In the genomic region with DNA sequence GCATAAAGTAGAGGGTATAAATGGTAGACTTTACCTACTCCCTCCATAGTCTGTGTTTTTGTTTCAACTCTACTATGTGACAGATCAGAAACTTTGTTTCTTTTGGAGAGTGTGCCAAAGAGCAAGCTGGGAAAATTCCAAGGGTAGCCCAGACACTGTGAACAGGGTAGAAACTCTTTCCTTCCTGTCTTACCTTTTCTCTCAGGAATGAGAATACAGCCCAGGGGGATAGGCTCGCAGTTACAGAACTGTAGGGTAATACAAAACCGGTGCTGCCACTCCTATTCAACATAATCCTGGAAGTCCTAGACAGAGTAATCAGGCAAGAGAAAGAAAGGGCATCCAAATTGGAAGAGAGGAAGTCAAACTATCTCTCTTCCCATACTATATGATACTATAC, we compare ENCODE assay signal across 28 cellular contexts.
"Had no signal": no experiment of that assay in that cellular context is flagged by ENCODE, and none has a peak within 500 bp of the region (broad histone marks: within the 10 kb centered on the region; RNA-seq: fewer than 3 reads in every experiment).

No MANE protein-coding gene starts in this region.

- H3K36me3 ChIP-seq: adrenal gland, cardiac muscle cell, colonic mucosa had no signal

- H3K9me3 ChIP-seq: adrenal gland, body of pancreas, colonic mucosa had no signal

- H3K27ac ChIP-seq: adrenal gland, body of pancreas, cardiac muscle cell, colonic mucosa had no signal

- DNase-seq: activated CD4-positive, alpha-beta memory T cell treated with anti-CD3 and anti-CD28 coated beads for 36 hours; activated CD4-positive, alpha-beta T cell treated with anti-CD3 and anti-CD28 coated beads for 36 hours; activated CD4-positive, alpha-beta T cell treated with anti-CD3 and anti-CD28 coated beads, Interleukin-2, amount 10 ng/mL, durations not matched to agents 24 days and 14 days; activated CD4-positive, CD25-positive, alpha-beta regulatory T cell; activated CD4-positive, CD25-positive, alpha-beta regulatory T cell treated with anti-CD3 and anti-CD28 coated beads, Interleukin-2, amount 50 U/mL, for 72 hours; activated CD8-positive, alpha-beta memory T cell treated with anti-CD3 and anti-CD28 coated beads, Interleukin-2, amount 10 ng/mL, durations not matched to agents 7 days and 5 days; activated CD8-positive, alpha-beta memory T cell treated with anti-CD3 and anti-CD28 coated beads, Interleukin-2, amount 50 U/mL, for 4 hours; activated CD8-positive, alpha-beta T cell treated with anti-CD3 and anti-CD28 coated beads, Interleukin-2, amount 10 ng/mL, durations not matched to agents 7 days and 5 days; activated effector memory CD4-positive, alpha-beta T cell treated with anti-CD3 and anti-CD28 coated beads, Interleukin-2, amount 50 U/mL, for 16 hours; activated naive CD4-positive, alpha-beta T cell treated with anti-CD3 and anti-CD28 coated beads for 36 hours; activated naive CD8-positive, alpha-beta T cell treated with anti-CD3 and anti-CD28 coated beads for 36 hours; activated naive CD8-positive, alpha-beta T cell treated with anti-CD3 and anti-CD28 coated beads, Interleukin-2, amount 50 U/mL, for 24 hours; activated T-cell treated with anti-CD3 and anti-CD28 coated beads, Interleukin-2, amount 50 U/mL, for 1 hour; activated T-cell treated with anti-CD3 and anti-CD28 coated beads, Interleukin-2, amount 50 U/mL, for 48 hours; adrenal gland; amygdala; aorta; body of pancreas; central memory CD4-positive, alpha-beta T cell; cerebellar nuclear complex; colonic mucosa; effector CD8-positive, alpha-beta T cell; foreskin fibroblast; head of caudate nucleus; T-helper 1 cell; T-helper 2 cell had no signal

- H3K4me1 ChIP-seq: adrenal gland, body of pancreas, colonic mucosa had no signal

- ATAC-seq: activated CD4-positive, alpha-beta T cell treated with anti-CD3 and anti-CD28 coated beads for 36 hours; activated CD8-positive, alpha-beta memory T cell treated with anti-CD3 and anti-CD28 coated beads, Interleukin-2, amount 10 ng/mL, durations not matched to agents 7 days and 5 days; activated CD8-positive, alpha-beta T cell treated with anti-CD3 and anti-CD28 coated beads, Interleukin-2, amount 10 ng/mL, durations not matched to agents 7 days and 5 days; activated naive CD8-positive, alpha-beta T cell treated with anti-CD3 and anti-CD28 coated beads, Interleukin-2, amount 50 U/mL, for 24 hours; body of pancreas; esophagus mucosa had no signal

- H3K27me3 ChIP-seq: adrenal gland, body of pancreas, cardiac muscle cell, colonic mucosa had no signal

- H3K4me3 ChIP-seq: adrenal gland, body of pancreas, cardiac muscle cell, colonic mucosa had no signal
